8 cellular contexts compared by ENCODE assay signal in the genomic region with DNA sequence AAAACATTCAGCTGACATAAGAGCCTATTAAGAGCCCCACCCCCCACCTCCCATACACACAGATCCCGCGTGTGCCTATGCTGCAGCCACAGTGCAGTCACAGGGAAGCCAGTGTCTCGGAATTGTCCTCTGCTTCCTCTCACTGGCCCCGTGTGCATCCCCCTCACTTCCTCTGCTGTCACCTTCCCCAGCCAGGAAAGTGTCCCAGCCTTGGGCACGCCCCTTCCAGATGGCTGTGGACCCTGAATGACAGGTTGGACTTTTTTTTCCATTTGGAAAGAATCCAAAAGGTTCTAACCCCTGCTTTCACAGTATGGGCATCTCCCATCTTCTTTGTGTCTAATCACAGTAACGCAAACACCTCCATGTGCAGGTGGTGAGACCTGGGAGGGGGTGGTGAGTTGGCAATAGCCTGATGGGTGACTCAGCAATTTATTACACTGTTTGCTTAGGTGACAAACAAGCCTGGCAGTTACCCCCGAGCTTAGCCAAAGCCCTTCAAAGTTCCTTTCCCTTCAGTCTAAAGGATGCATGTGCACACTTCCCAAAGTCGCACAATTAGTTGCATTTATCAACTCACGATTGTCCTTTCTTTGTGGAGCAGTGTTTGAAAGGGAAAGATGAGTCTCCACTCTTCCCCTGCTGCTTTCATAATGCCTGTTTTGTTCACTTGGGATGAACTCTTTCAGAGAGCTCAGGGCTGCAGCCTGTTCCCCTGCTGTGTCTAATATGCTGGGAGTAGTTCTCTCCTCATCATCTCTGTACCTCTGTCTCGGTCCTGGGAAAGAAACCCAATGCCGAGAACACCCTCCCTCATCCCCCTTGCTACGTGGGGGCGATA.
A peak's percentile ranks its signal among the peaks of the same experiment; 100 is the strongest.
DNase-seq lines count a peak whose midpoint lies in the region; ATAC-seq and TF ChIP-seq lines count a peak whose summit lies in the region.

No MANE protein-coding gene starts in this region.

- H3K36me3 ChIP-seq in MG63: no peaks in the 10 kb centered on the region

- H3K4me3 ChIP-seq in MG63: no peak overlapping the region

- peak; percentile 68 for ATAC-seq in left colon
- no peak for ATAC-seq in GM21390 (IDR thresholded peaks at IDR 0.05; ENCODE audit: unreplicated experiment)

- no peaks in the 10 kb centered on the region for H3K27me3 ChIP-seq in MG63

- H3K9me3 ChIP-seq in MG63: no peaks in the 10 kb centered on the region

- intact Hi-C loops in left colon (cut with DNase I, micrococcal nuclease): no loop called here

- TF ChIP-seq CTCF in GM20000 (IDR thresholded peaks at IDR 0.05; ENCODE audit: extremely low read depth, missing control alignments): no peak

- DNase-seq in COLO668 (lab: John Stamatoyannopoulos, UW; ENCODE audit: unreplicated experiment) (peak; percentile 73), MG63 (peak; percentile 8), RPMI7951 (ENCODE audit: low read depth) (peak; percentile 47), left colon (peak in 1 of 2 donors; percentile 42), GM20000 (ENCODE audit: low spot score) (no peak), AG08396 (ENCODE audit: low spot score) (no peak)
- no peak for DNase-seq in activated CD8-positive, alpha-beta memory T cell treated with anti-CD3 and anti-CD28 coated beads, Interleukin-2, amount 50 U/mL, for 4 hours

Comparison
In these comparisons a context has a peak if more than half of its experiments do, and no peak if none do; other contexts are left out.
1. DNase-seq: peak in COLO668 (single experiment), MG63 (single experiment) and RPMI7951 (single experiment); none in activated CD8-positive, alpha-beta memory T cell treated with anti-CD3 and anti-CD28 coated beads, Interleukin-2, amount 50 U/mL, for 4 hours (single experiment), GM20000 (single experiment) and AG08396 (single experiment).